31 cellular contexts compared by ENCODE assay signal in the genomic region with DNA sequence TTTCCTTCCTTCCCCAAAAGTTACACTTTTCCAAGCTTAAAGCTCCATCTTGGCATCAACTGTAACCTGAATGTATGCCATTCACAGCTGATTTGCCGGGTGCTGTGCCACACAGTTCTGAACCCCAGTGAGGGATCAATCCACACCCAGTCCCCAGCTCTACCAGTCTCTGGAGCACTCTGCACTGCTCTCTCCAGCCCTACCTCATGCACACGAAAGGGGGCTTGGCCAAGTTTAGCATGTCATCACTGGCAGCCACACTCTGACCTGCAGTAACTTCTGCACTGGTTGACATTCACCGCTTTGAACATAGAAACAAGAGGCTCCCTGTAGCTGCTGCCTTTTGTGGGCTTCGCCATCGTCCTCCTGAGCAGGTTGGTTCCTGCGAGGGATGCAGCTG.
"Had no signal": no experiment of that assay in that cellular context is flagged by ENCODE, and none has a peak within 500 bp of the region (broad histone marks: within the 10 kb centered on the region; RNA-seq: fewer than 3 reads in every experiment).

No MANE protein-coding gene starts in this region.

- H3K4me1 Mint-ChIP-seq: activated B cell treated with CpG ODN at 0.5 μM for 24 hours; activated naive CD4-positive, alpha-beta T cell treated with anti-CD3 and anti-CD28 coated beads, Interleukin-2, amount 50 U/mL, for 24 hours; activated naive CD8-positive, alpha-beta T cell treated with anti-CD3 and anti-CD28 coated beads, Interleukin-2, amount 10 ng/mL, durations not matched to agents 7 days and 5 days; activated T-helper 17 cell treated with anti-CD3 and anti-CD28 coated beads, Interleukin-2, amount 50 U/mL, for 72 hours; T-cell had no signal

- H3K36me3 ChIP-seq: ascending aorta, cardiac muscle cell, Peyer's patch had no signal

- H3K4me1 ChIP-seq: Peyer's patch had no signal

- DNase-seq: activated B cell treated with CpG ODN at 0.5 μM for 24 hours; activated CD4-positive, alpha-beta T cell treated with anti-CD3 and anti-CD28 coated beads for 48 hours; activated CD4-positive, alpha-beta T cell treated with anti-CD3 and anti-CD28 coated beads, Interleukin-2, amount 50 U/mL, for 4 hours; activated CD4-positive, CD25-positive, alpha-beta regulatory T cell treated with anti-CD3 and anti-CD28 coated beads, Interleukin-2, amount 50 U/mL, for 72 hours; activated CD8-positive, alpha-beta T cell treated with anti-CD3 and anti-CD28 coated beads for 36 hours; activated gamma-delta T cell; activated naive CD4-positive, alpha-beta T cell treated with Interleukin-2 at 50 U/mL for 16 hours; activated naive CD8-positive, alpha-beta T cell treated with anti-CD3 and anti-CD28 coated beads, Interleukin-2, amount 10 ng/mL, durations not matched to agents 7 days and 5 days; activated T-cell treated with anti-CD3 and anti-CD28 coated beads, Interleukin-2, amount 50 U/mL, for 1 hour; activated T-cell treated with anti-CD3 and anti-CD28 coated beads, Interleukin-2, amount 50 U/mL, for 72 hours; amygdala; NCI-H1105; NCI-H1417 treated with DMSO at 0.1 percent for 48 hours; NCI-H187 treated with DMSO at 0.1 percent for 48 hours; NCI-H2081; NCI-H226; NCI-H524 treated with DMSO at 0.1 percent for 48 hours; NK-92 treated with Interleukin-12 subunit alpha and Interleukin-12 subunit beta, amount 100 ng/mL, for 24 hours; PC-3; Peyer's patch; RPMI8226; SIG-M5; T-cell; T-helper 17 cell had no signal

- H3K4me2 ChIP-seq: KMS-11 had no signal

- H3K27me3 ChIP-seq: ascending aorta, cardiac muscle cell, Peyer's patch had no signal

- ATAC-seq: activated CD8-positive, alpha-beta T cell treated with anti-CD3 and anti-CD28 coated beads for 36 hours; activated T-cell treated with anti-CD3 and anti-CD28 coated beads, Interleukin-2, amount 50 U/mL, for 72 hours; activated T-helper 17 cell treated with anti-CD3 and anti-CD28 coated beads, Interleukin-2, amount 50 U/mL, for 72 hours; PC-3; SK-N-SH treated with all-trans-retinoic acid at 6 μM for 48 hours; T-helper 17 cell had no signal

- H3K9ac ChIP-seq: KMS-11 had no signal

- H3K36me3 Mint-ChIP-seq: activated naive CD4-positive, alpha-beta T cell treated with anti-CD3 and anti-CD28 coated beads, Interleukin-2, amount 50 U/mL, for 24 hours; activated naive CD8-positive, alpha-beta T cell treated with anti-CD3 and anti-CD28 coated beads, Interleukin-2, amount 10 ng/mL, durations not matched to agents 7 days and 5 days; T-cell had no signal

- H3K27ac Mint-ChIP-seq: activated B cell treated with CpG ODN at 0.5 μM for 24 hours; activated CD8-positive, alpha-beta T cell treated with anti-CD3 and anti-CD28 coated beads for 36 hours; activated naive CD4-positive, alpha-beta T cell treated with anti-CD3 and anti-CD28 coated beads, Interleukin-2, amount 50 U/mL, for 24 hours; activated naive CD8-positive, alpha-beta T cell treated with anti-CD3 and anti-CD28 coated beads, Interleukin-2, amount 10 ng/mL, durations not matched to agents 7 days and 5 days; activated T-cell treated with anti-CD3 and anti-CD28 coated beads, Interleukin-2, amount 50 U/mL, for 72 hours; activated T-helper 17 cell treated with anti-CD3 and anti-CD28 coated beads, Interleukin-2, amount 50 U/mL, for 72 hours; T-cell; T-helper 17 cell had no signal

- H3K9me3 ChIP-seq: ascending aorta, Peyer's patch had no signal

- H3K27ac ChIP-seq: ascending aorta, cardiac muscle cell, KMS-11, Peyer's patch, VCaP had no signal

- H3K4me3 ChIP-seq: ascending aorta, cardiac muscle cell, Peyer's patch had no signal

- H3K9me3 Mint-ChIP-seq: activated B cell treated with CpG ODN at 0.5 μM for 24 hours; activated CD8-positive, alpha-beta T cell treated with anti-CD3 and anti-CD28 coated beads for 36 hours; activated naive CD4-positive, alpha-beta T cell treated with anti-CD3 and anti-CD28 coated beads, Interleukin-2, amount 50 U/mL, for 24 hours; activated naive CD8-positive, alpha-beta T cell treated with anti-CD3 and anti-CD28 coated beads, Interleukin-2, amount 10 ng/mL, durations not matched to agents 7 days and 5 days; activated T-cell treated with anti-CD3 and anti-CD28 coated beads, Interleukin-2, amount 50 U/mL, for 72 hours; activated T-helper 17 cell treated with anti-CD3 and anti-CD28 coated beads, Interleukin-2, amount 50 U/mL, for 72 hours; T-cell had no signal

- H3K4me3 Mint-ChIP-seq: activated B cell treated with CpG ODN at 0.5 μM for 24 hours; activated CD8-positive, alpha-beta T cell treated with anti-CD3 and anti-CD28 coated beads for 36 hours; activated naive CD4-positive, alpha-beta T cell treated with anti-CD3 and anti-CD28 coated beads, Interleukin-2, amount 50 U/mL, for 24 hours; activated naive CD8-positive, alpha-beta T cell treated with anti-CD3 and anti-CD28 coated beads, Interleukin-2, amount 10 ng/mL, durations not matched to agents 7 days and 5 days; activated T-cell treated with anti-CD3 and anti-CD28 coated beads, Interleukin-2, amount 50 U/mL, for 72 hours; activated T-helper 17 cell treated with anti-CD3 and anti-CD28 coated beads, Interleukin-2, amount 50 U/mL, for 72 hours; T-cell; T-helper 17 cell had no signal
